27 cellular contexts compared by ENCODE assay signal in genomic region chr11:36142439-36142838, GRCh38.
A peak's percentile ranks its signal among the peaks of the same experiment; 100 is the strongest.
DNase-seq lines count a peak whose midpoint lies in the region; ATAC-seq lines count a peak whose summit lies in the region.
"Had no signal": no experiment of that assay in that cellular context is flagged by ENCODE, and none has a peak within 500 bp of the region (broad histone marks: within the 10 kb centered on the region; RNA-seq: fewer than 3 reads in every experiment).

No MANE protein-coding gene starts in this region.

- H3K9me3 ChIP-seq in naive thymus-derived CD4-positive, alpha-beta T cell (ENCODE audit: control insufficient read depth in 2 of 3, low read length in 3 of 3), result no peaks in the 10 kb centered on the region
- H3K9me3 ChIP-seq: heart right ventricle, sigmoid colon, thyroid gland, vagina had no signal

- intact Hi-C loops in naive thymus-derived CD4-positive, alpha-beta T cell (cut with micrococcal nuclease), result no loop called here

- H3K4me1 ChIP-seq in naive thymus-derived CD4-positive, alpha-beta T cell (ENCODE audit: control insufficient read depth in 2 of 2, insufficient read depth in 2 of 2, low read length in 2 of 2), result no peaks in the 10 kb centered on the region
- H3K4me1 ChIP-seq: heart right ventricle, thyroid gland, vagina had no signal

- DNase-seq in DMS79 treated with DMSO at 0.1 percent for 48 hours (lab: John Stamatoyannopoulos, UW) (peak; percentile 45), NCI-H187 (lab: John Stamatoyannopoulos, UW) (peak; percentile 41 to 91), NCI-H82 treated with DMSO at 0.1 percent for 48 hours (lab: John Stamatoyannopoulos, UW; ENCODE audit: unreplicated experiment) (peak; percentile 22), T-cell (no peak), GM19240 (ENCODE audit: insufficient read length, low spot score) (no peak)
- DNase-seq in naive thymus-derived CD4-positive, alpha-beta T cell, result no peak
- DNase-seq: activated CD4-positive, alpha-beta T cell treated with anti-CD3 and anti-CD28 coated beads for 36 hours; activated naive CD4-positive, alpha-beta T cell treated with anti-CD3 and anti-CD28 coated beads, Interleukin-2, amount 50 U/mL, for 16 hours; brain microvascular endothelial cell; dorsolateral prefrontal cortex; foreskin melanocyte; heart right ventricle; NCI-H1105; NCI-H2029 treated with DMSO at 0.1 percent for 48 hours; NCI-H446 treated with DMSO at 0.1 percent for 48 hours; occipital lobe; SHP77 treated with DMSO at 0.1 percent for 48 hours; sigmoid colon; stimulated activated CD4-positive, alpha-beta T cell treated with anti-CD3 and anti-CD28 coated beads, Interleukin-4, amount 100 ng/mL, for 1 hour; thyroid gland had no signal

- no peak overlapping the region for H3K27ac ChIP-seq in naive thymus-derived CD4-positive, alpha-beta T cell (ENCODE audit: low read depth, low read length)
- H3K27ac ChIP-seq: brain microvascular endothelial cell, dorsolateral prefrontal cortex, heart right ventricle, sigmoid colon, thyroid gland, vagina had no signal

- ATAC-seq in naive thymus-derived CD4-positive, alpha-beta T cell, result peak; percentile 26
- ATAC-seq in T-cell (replicated peaks in 1 of 4) (no peak), GM19467 (IDR thresholded peaks at IDR 0.05; ENCODE audit: unreplicated experiment) (no peak), HG03135 (IDR thresholded peaks at IDR 0.05; ENCODE audit: unreplicated experiment) (no peak)
- ATAC-seq: activated CD4-positive, alpha-beta T cell treated with anti-CD3 and anti-CD28 coated beads for 36 hours; activated T-helper 17 cell treated with anti-CD3 and anti-CD28 coated beads, Interleukin-2, amount 50 U/mL, for 72 hours; heart right ventricle; Panc1 had no signal

- H3K27me3 Mint-ChIP-seq in naive thymus-derived CD4-positive, alpha-beta T cell, result peaks cover 2 to 14% (median 9%) of the 10 kb centered on the region in 5 donors
- peaks cover 0 to 11% of the 10 kb centered on the region in 2 donors for H3K27me3 Mint-ChIP-seq in T-cell
- H3K27me3 Mint-ChIP-seq: activated T-helper 17 cell treated with anti-CD3 and anti-CD28 coated beads, Interleukin-2, amount 50 U/mL, for 72 hours had no signal

- no peaks in the 10 kb centered on the region for H3K27me3 ChIP-seq in naive thymus-derived CD4-positive, alpha-beta T cell (ENCODE audit: control insufficient read depth in 2 of 2, insufficient read depth in 2 of 2, low read length in 2 of 2)
- H3K27me3 ChIP-seq: brain microvascular endothelial cell, dorsolateral prefrontal cortex, sigmoid colon, thyroid gland, vagina had no signal

- no peaks in the 10 kb centered on the region for H3K4me1 Mint-ChIP-seq in naive thymus-derived CD4-positive, alpha-beta T cell
- no peaks in the 10 kb centered on the region for H3K4me1 Mint-ChIP-seq in T-cell
- H3K4me1 Mint-ChIP-seq: activated CD4-positive, alpha-beta T cell treated with anti-CD3 and anti-CD28 coated beads for 36 hours; activated T-helper 17 cell treated with anti-CD3 and anti-CD28 coated beads, Interleukin-2, amount 50 U/mL, for 72 hours; B cell had no signal

- no peak overlapping the region for H3K4me3 Mint-ChIP-seq in naive thymus-derived CD4-positive, alpha-beta T cell
- no peak overlapping the region for H3K4me3 Mint-ChIP-seq in T-cell
- H3K4me3 Mint-ChIP-seq: activated CD4-positive, alpha-beta T cell treated with anti-CD3 and anti-CD28 coated beads for 36 hours; activated T-helper 17 cell treated with anti-CD3 and anti-CD28 coated beads, Interleukin-2, amount 50 U/mL, for 72 hours; B cell; T-helper 2 cell treated with Interferon-gamma antibody and Interleukin-4, amounts not matched to agents 5 μg/mL and 100 μg/mL, for 36 hours had no signal

- H3K36me3 ChIP-seq in naive thymus-derived CD4-positive, alpha-beta T cell (ENCODE audit: control insufficient read depth in 2 of 3, insufficient read depth in 3 of 3, low read length in 3 of 3), result no peaks in the 10 kb centered on the region
- H3K36me3 ChIP-seq: brain microvascular endothelial cell, heart right ventricle, sigmoid colon, thyroid gland, vagina had no signal

- no peak overlapping the region for H3K4me3 ChIP-seq in naive thymus-derived CD4-positive, alpha-beta T cell (ENCODE audit: low read length)
- H3K4me3 ChIP-seq: dorsolateral prefrontal cortex, heart right ventricle, sigmoid colon, thyroid gland, vagina had no signal

- H3K27ac Mint-ChIP-seq in naive thymus-derived CD4-positive, alpha-beta T cell, result no peak overlapping the region
- no peak overlapping the region for H3K27ac Mint-ChIP-seq in T-cell
- H3K27ac Mint-ChIP-seq: activated CD4-positive, alpha-beta T cell treated with anti-CD3 and anti-CD28 coated beads for 36 hours; activated T-helper 17 cell treated with anti-CD3 and anti-CD28 coated beads, Interleukin-2, amount 50 U/mL, for 72 hours; B cell; T-helper 2 cell treated with Interferon-gamma antibody and Interleukin-4, amounts not matched to agents 5 μg/mL and 100 μg/mL, for 36 hours had no signal

- H3K9me3 Mint-ChIP-seq in naive thymus-derived CD4-positive, alpha-beta T cell, result peaks cover 0 to 5% (median 0%) of the 10 kb centered on the region in 11 donors
- H3K9me3 Mint-ChIP-seq in T-cell, result no peaks in the 10 kb centered on the region
- H3K9me3 Mint-ChIP-seq: activated T-helper 17 cell treated with anti-CD3 and anti-CD28 coated beads, Interleukin-2, amount 50 U/mL, for 72 hours; T-helper 2 cell treated with Interferon-gamma antibody and Interleukin-4, amounts not matched to agents 5 μg/mL and 100 μg/mL, for 36 hours had no signal

- POLR2A ChIA-PET in naive thymus-derived CD4-positive, alpha-beta T cell (lab: Charles Lee), result interaction anchor here (0.6 kb wide), 1 partner anchor 82 kb away, joined by 3 read pairs; no protein-coding TSS in a partner anchor
- POLR2A ChIA-PET in T-cell (lab: Charles Lee), result no interaction called here

- H3K36me3 Mint-ChIP-seq in naive thymus-derived CD4-positive, alpha-beta T cell, result no peaks in the 10 kb centered on the region
- H3K36me3 Mint-ChIP-seq in T-cell, result no peaks in the 10 kb centered on the region

- CTCF ChIA-PET in naive thymus-derived CD4-positive, alpha-beta T cell (lab: Charles Lee), result no interaction called here
- CTCF ChIA-PET in T-cell (lab: Charles Lee), result no interaction called here

Comparison
In these comparisons a context has a peak if more than half of its experiments do, and no peak if none do; other contexts are left out.
1. DNase-seq: peak in DMS79 treated with DMSO at 0.1 percent for 48 hours (single experiment), NCI-H187 (2 of 2) and NCI-H82 treated with DMSO at 0.1 percent for 48 hours (single experiment); none in naive thymus-derived CD4-positive, alpha-beta T cell (0 of 9), T-cell (0 of 34) and GM19240 (single experiment).